ENCODE assay signal across 8 cellular contexts in genomic region chr10:7408494-7409044, GRCh38. TPM values are rescaled to one million over a fixed set of nuclear protein-coding genes. Genes with fewer than 3 reads are reported as not detected.
A peak's percentile ranks its signal among the peaks of the same experiment; 100 is the strongest.
DNase-seq lines count a peak whose midpoint lies in the region; ATAC-seq and TF ChIP-seq lines count a peak whose summit lies in the region.

No MANE protein-coding gene starts in this region.

- H3K4me1 ChIP-seq in BE2C (no peaks in the 10 kb centered on the region; the same call in 1 of the 2 replicates), PC-3 (ENCODE audit: insufficient read depth, low read length) (no peaks in the 10 kb centered on the region), right cardiac atrium (ENCODE audit: control insufficient read depth, insufficient read depth, low read length) (peaks cover 9% of the 10 kb centered on the region)

- peaks cover 13% of the 10 kb centered on the region for H3K27me3 Mint-ChIP-seq in activated naive CD8-positive, alpha-beta T cell treated with anti-CD3 and anti-CD28 coated beads, Interleukin-2, amount 10 ng/mL, durations not matched to agents 7 days and 5 days

- H3K4me3 ChIP-seq in BE2C (ENCODE audit: low read depth, low read length) (peak overlapping the region; percentile 91), PC-3 (ENCODE audit: low read length) (peak overlapping the region; percentile 81), right cardiac atrium (ENCODE audit: low read length) (peak overlapping the region; percentile 95)

- no TSS peak for BruUV-seq in PC-3 (replicated peaks; lab: Mats Ljungman, UMichigan)

- TF ChIP-seq CTCF in BE2C (IDR thresholded peaks at IDR 0.05; ENCODE audit: low read depth, low read length) (peak; percentile 43), PC-3 (conservative IDR thresholded peaks at IDR 0.05; ENCODE audit: low read depth, low read length) (peak; percentile 48)

- CTCF ChIA-PET in PC-3 (lab: Charles Lee) = no interaction called here

- H3K9ac ChIP-seq in PC-3 (ENCODE audit: low read length) = peak overlapping the region; percentile 84

- peaks cover 43% of the 10 kb centered on the region for H3K4me1 Mint-ChIP-seq in activated naive CD8-positive, alpha-beta T cell treated with anti-CD3 and anti-CD28 coated beads, Interleukin-2, amount 10 ng/mL, durations not matched to agents 7 days and 5 days

- H3K9me3 ChIP-seq in BE2C = no peaks in the 10 kb centered on the region
- no peaks in the 10 kb centered on the region for H3K9me3 ChIP-seq in PC-3 (ENCODE audit: low read length)
- H3K9me3 ChIP-seq in right cardiac atrium (ENCODE audit: control insufficient read depth, low read length) = no peaks in the 10 kb centered on the region

- H3K4me2 ChIP-seq in PC-3 (ENCODE audit: low read length) = peak overlapping the region; percentile 86

- intact Hi-C loops in PC-3 (cut with micrococcal nuclease) = loop anchor here (1.0 to 2.0 kb wide), 2 partner anchors 148 to 288 kb away; no protein-coding TSS in a partner anchor
- intact Hi-C loops in right cardiac atrium (cut with DNase I) = loop anchor here in 2 of 4 donors (2.0 to 10.0 kb wide), 3 partner anchors 64 to 148 kb away; no protein-coding TSS in a partner anchor
- intact Hi-C loops in posterior vena cava (cut with DNase I) = loop anchor here in 1 of 2 donors (10.0 kb wide), 1 partner anchor 144 kb away; no protein-coding TSS in a partner anchor

- H3K79me2 ChIP-seq in PC-3 (ENCODE audit: low read length) = peaks cover 6% of the 10 kb centered on the region; the same call in 1 of the 2 replicates

- H3K9me3 Mint-ChIP-seq in activated naive CD8-positive, alpha-beta T cell treated with anti-CD3 and anti-CD28 coated beads, Interleukin-2, amount 10 ng/mL, durations not matched to agents 7 days and 5 days = no peaks in the 10 kb centered on the region

- H3K9me2 ChIP-seq in PC-3 (replicated peaks; ENCODE audit: low read length) = no peaks in the 10 kb centered on the region

- POLR2A ChIA-PET in PC-3 (lab: Charles Lee; ENCODE audit: unreplicated experiment) = interaction anchor here (1.0 kb wide), 1 partner anchor 33 kb away, joined by 3 read pairs; no protein-coding TSS in a partner anchor
- POLR2A ChIA-PET in activated naive CD8-positive, alpha-beta T cell treated with anti-CD3 and anti-CD28 coated beads, Interleukin-2, amount 10 ng/mL, durations not matched to agents 7 days and 5 days (lab: Charles Lee) = interaction anchor here (0.9 to 2.9 kb wide), 7 partner anchors 9 to 489 kb away, joined by 3 to 12 read pairs (median 3); no protein-coding TSS in a partner anchor

- peak overlapping the region; percentile 32 for H3K27ac ChIP-seq in PC-3 (ENCODE audit: low read length)
- H3K27ac ChIP-seq in right cardiac atrium (ENCODE audit: low read length) = peak overlapping the region; percentile 40

- H3K36me3 ChIP-seq in BE2C (no peaks in the 10 kb centered on the region), PC-3 (ENCODE audit: low read depth, low read length) (no peaks in the 10 kb centered on the region)

- H4K20me1 ChIP-seq in PC-3 (ENCODE audit: low read length) = no peaks in the 10 kb centered on the region

- no peaks in the 10 kb centered on the region for H3F3A ChIP-seq in PC-3 (ENCODE audit: low read length, unreplicated experiment)

- peak overlapping the region; percentile 95 for H3K27ac Mint-ChIP-seq in activated naive CD8-positive, alpha-beta T cell treated with anti-CD3 and anti-CD28 coated beads, Interleukin-2, amount 10 ng/mL, durations not matched to agents 7 days and 5 days

- H2AFZ ChIP-seq in PC-3 (ENCODE audit: low read length) = peak overlapping the region; percentile 67; the same call in 1 of the 2 replicates

- ATAC-seq in GM21717 (IDR thresholded peaks at IDR 0.05; ENCODE audit: unreplicated experiment) = peak; percentile 22
- peak; percentile 56 for ATAC-seq in PC-3
- ATAC-seq in activated naive CD8-positive, alpha-beta T cell treated with anti-CD3 and anti-CD28 coated beads, Interleukin-2, amount 10 ng/mL, durations not matched to agents 7 days and 5 days (ENCODE audit: low read depth) = peak; percentile 29
- peak; percentile 71 to 75 for ATAC-seq in right cardiac atrium
- no peak for ATAC-seq in GM18873 (IDR thresholded peaks at IDR 0.05; ENCODE audit: low FRiP score, unreplicated experiment)
- no peak for ATAC-seq in HG02870 (IDR thresholded peaks at IDR 0.05; ENCODE audit: unreplicated experiment)

- H3K27me3 ChIP-seq in BE2C = peaks cover 20% of the 10 kb centered on the region
- peaks cover 10% of the 10 kb centered on the region for H3K27me3 ChIP-seq in PC-3 (ENCODE audit: low read length)
- no peaks in the 10 kb centered on the region for H3K27me3 ChIP-seq in right cardiac atrium (ENCODE audit: control insufficient read depth, insufficient read depth)

- peak overlapping the region; percentile 98 for H3K4me3 Mint-ChIP-seq in activated naive CD8-positive, alpha-beta T cell treated with anti-CD3 and anti-CD28 coated beads, Interleukin-2, amount 10 ng/mL, durations not matched to agents 7 days and 5 days

- peaks cover 29% of the 10 kb centered on the region for H3K36me3 Mint-ChIP-seq in activated naive CD8-positive, alpha-beta T cell treated with anti-CD3 and anti-CD28 coated beads, Interleukin-2, amount 10 ng/mL, durations not matched to agents 7 days and 5 days

- peak; percentile 80 for DNase-seq in BE2C
- DNase-seq in PC-3 = peak; percentile 41
- DNase-seq in activated naive CD8-positive, alpha-beta T cell treated with anti-CD3 and anti-CD28 coated beads, Interleukin-2, amount 10 ng/mL, durations not matched to agents 7 days and 5 days = peak; percentile 76
- peak; percentile 70 to 89 (median 88) for DNase-seq in right cardiac atrium
- DNase-seq in posterior vena cava (ENCODE audit: low spot score) = peak; percentile 88

- WGBS in right cardiac atrium = under 1% methylated on average over 52 of the region's 52 CpGs

RNA-seq across cellular contexts. Expression of gene SFMBT2, which starts 2.3 kb away (rescaled TPM):
- 14.7 TPM for polyA plus RNA-seq in BE2C (2012; ENCODE audit: insufficient read depth, insufficient read length, low read depth)
- total RNA-seq in PC-3 (2014; rRNA removed) = 1.9 and 2.1 TPM in 2 replicates
- total RNA-seq in activated naive CD8-positive, alpha-beta T cell treated with anti-CD3 and anti-CD28 coated beads, Interleukin-2, amount 10 ng/mL, durations not matched to agents 7 days and 5 days = 10 to 100 TPM; 50.6 to 52.4 TPM
- 10 to 100 TPM; 11.3 to 12.9 (median 12.1) TPM for total RNA-seq in right cardiac atrium
- 3.3 TPM for polyA plus RNA-seq in right cardiac atrium
- 10 to 100 TPM in 1 of 2 donors, 1 to 10 TPM in 1; 8.9 to 12.4 TPM for total RNA-seq in posterior vena cava

Comparison
In these comparisons a context has a peak if more than half of its experiments do, and no peak if none do; other contexts are left out.
1. ATAC-seq: peak in GM21717 (single experiment), PC-3 (single experiment), activated naive CD8-positive, alpha-beta T cell treated with anti-CD3 and anti-CD28 coated beads, Interleukin-2, amount 10 ng/mL, durations not matched to agents 7 days and 5 days (single experiment) and right cardiac atrium (2 of 2); none in GM18873 (single experiment) and HG02870 (single experiment).
2. Peak in every context shown above with its lines, with median percentiles within 50 percentile points of each other: DNase-seq and H3K4me3 ChIP-seq.